17 cellular contexts compared by ENCODE assay signal in the genomic region with DNA sequence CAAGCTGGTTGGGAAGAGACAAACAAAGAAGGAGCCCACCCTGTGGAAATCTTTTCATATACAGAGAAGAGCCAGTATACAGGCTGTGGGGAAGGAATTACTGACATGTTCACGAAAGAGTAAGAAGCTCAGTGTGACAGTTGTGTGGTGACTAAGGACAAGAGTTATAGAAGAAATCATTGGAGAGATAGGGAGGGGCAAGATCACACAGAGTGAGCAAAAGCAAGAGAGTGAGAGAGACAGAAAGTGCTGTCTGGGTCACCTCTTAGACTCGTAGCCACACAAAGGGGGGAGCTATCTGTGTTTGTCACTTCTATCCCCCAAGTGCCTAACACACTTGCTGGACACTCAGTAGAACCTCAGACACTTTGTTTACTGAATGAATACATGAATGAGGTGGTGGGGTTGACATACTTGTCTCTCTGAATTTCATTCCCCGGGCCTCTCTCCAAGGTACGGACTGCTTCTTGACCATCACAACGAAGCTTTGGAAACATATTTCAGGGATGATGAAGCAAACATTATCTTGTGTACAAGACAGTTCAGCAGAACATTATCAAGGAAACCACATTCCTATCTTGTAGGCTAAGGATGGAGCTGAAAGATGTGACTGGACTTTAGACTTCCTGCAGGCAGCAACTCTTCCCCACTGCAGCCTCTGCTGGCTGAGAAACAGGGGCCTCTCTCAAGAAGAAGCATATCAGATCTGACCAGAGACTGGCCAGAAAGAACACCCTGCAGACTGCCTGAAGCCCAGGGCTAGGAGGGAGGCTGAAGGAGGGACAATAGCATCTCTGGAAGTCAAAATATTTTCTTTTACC.
DNase-seq lines count a peak whose midpoint lies in the region; TF ChIP-seq lines count a peak whose summit lies in the region.
"Had no signal": no experiment of that assay in that cellular context is flagged by ENCODE, and none has a peak within 500 bp of the region (broad histone marks: within the 10 kb centered on the region; RNA-seq: fewer than 3 reads in every experiment).

No MANE protein-coding gene starts in this region.

- no peak overlapping the region for H3K4me3 ChIP-seq in GM23248
- no peak overlapping the region for H3K4me3 ChIP-seq in mesenchymal stem cell (ENCODE audit: insufficient read depth in 1 of 2, low read depth in 1 of 2, low read length in 2 of 2)
- no peak overlapping the region for H3K4me3 ChIP-seq in OCI-LY7 (ENCODE audit: low read depth, low read length, poor library complexity, severe bottlenecking)
- H3K4me3 ChIP-seq: gastroesophageal sphincter had no signal

- intact Hi-C loops in OCI-LY7 (cut with micrococcal nuclease; ENCODE audit: unreplicated experiment), result no loop called here
- intact Hi-C loops in MCF 10A (cut with micrococcal nuclease), result loop anchor here (5.0 kb wide), 1 partner anchor 319 kb away; no protein-coding TSS in a partner anchor
- intact Hi-C loops in activated CD4-positive, alpha-beta memory T cell treated with anti-CD3 and anti-CD28 coated beads for 36 hours (cut with micrococcal nuclease), result no loop called here

- BruUV-seq in OCI-LY7 (replicated peaks; lab: Mats Ljungman, UMichigan), result no TSS peak
- BruUV-seq in MCF 10A (replicated peaks; lab: Mats Ljungman, UMichigan), result no TSS peak

- no peaks in the 10 kb centered on the region for H3K79me1 ChIP-seq in mesenchymal stem cell (replicated peaks; ENCODE audit: low read length, poor library complexity, severe bottlenecking)

- no peaks in the 10 kb centered on the region for H3K79me2 ChIP-seq in GM23248 (ENCODE audit: insufficient read depth)
- H3K79me2 ChIP-seq in OCI-LY7 (ENCODE audit: insufficient read depth, low read depth, low read length), result no peaks in the 10 kb centered on the region

- no peak overlapping the region for H3K9ac ChIP-seq in GM23248
- peak overlapping the region; percentile 21 for H3K9ac ChIP-seq in mesenchymal stem cell (ENCODE audit: low read length)
- H3K9ac ChIP-seq: KMS-11 had no signal

- no peaks in the 10 kb centered on the region for H3K36me3 ChIP-seq in GM23248 (ENCODE audit: low read depth)
- H3K36me3 ChIP-seq in mesenchymal stem cell (ENCODE audit: control insufficient read depth in 1 of 2, insufficient read depth in 2 of 2, low read depth in 1 of 2, low read length in 2 of 2), result no peaks in the 10 kb centered on the region
- no peaks in the 10 kb centered on the region for H3K36me3 ChIP-seq in OCI-LY7 (ENCODE audit: insufficient read depth, low read length)
- H3K36me3 ChIP-seq: BE2C, gastroesophageal sphincter had no signal

- H3K27ac Mint-ChIP-seq in MCF 10A (ENCODE audit: low read depth, unreplicated experiment), result no peak overlapping the region
- H3K27ac Mint-ChIP-seq in activated CD4-positive, alpha-beta memory T cell treated with anti-CD3 and anti-CD28 coated beads for 36 hours, result no peak overlapping the region
- H3K27ac Mint-ChIP-seq: activated CD8-positive, alpha-beta T cell treated with anti-CD3 and anti-CD28 coated beads for 36 hours; activated T-helper 17 cell treated with anti-CD3 and anti-CD28 coated beads, Interleukin-2, amount 50 U/mL, for 72 hours had no signal

- H3K9me3 Mint-ChIP-seq in MCF 10A (ENCODE audit: unreplicated experiment), result no peaks in the 10 kb centered on the region
- no peaks in the 10 kb centered on the region for H3K9me3 Mint-ChIP-seq in activated CD4-positive, alpha-beta memory T cell treated with anti-CD3 and anti-CD28 coated beads for 36 hours
- H3K9me3 Mint-ChIP-seq: activated CD8-positive, alpha-beta T cell treated with anti-CD3 and anti-CD28 coated beads for 36 hours; activated T-helper 17 cell treated with anti-CD3 and anti-CD28 coated beads, Interleukin-2, amount 50 U/mL, for 72 hours had no signal

- H3K4me2 ChIP-seq in GM23248 (ENCODE audit: unreplicated experiment) (peak overlapping the region; percentile 48), mesenchymal stem cell (ENCODE audit: low read length, poor library complexity, severe bottlenecking) (no peak overlapping the region), OCI-LY7 (ENCODE audit: low read length) (no peak overlapping the region)
- H3K4me2 ChIP-seq: KMS-11 had no signal

- peak overlapping the region; percentile 30 for H3K27ac ChIP-seq in GM23248
- H3K27ac ChIP-seq in VCaP, result peak overlapping the region; percentile 18; the same call in 1 of the 2 replicates
- no peak overlapping the region for H3K27ac ChIP-seq in mesenchymal stem cell (ENCODE audit: low read length, poor library complexity, severe bottlenecking)
- H3K27ac ChIP-seq in OCI-LY7 (ENCODE audit: low read depth, low read length, poor library complexity, severe bottlenecking), result no peak overlapping the region
- H3K27ac ChIP-seq: KMS-11 had no signal

- DNase-seq in AG08395 (ENCODE audit: low spot score), result peak; percentile 31
- peak; percentile 45 for DNase-seq in GM23248
- peak; percentile 51 for DNase-seq in mesenchymal stem cell
- DNase-seq in OCI-LY7 (ENCODE audit: low spot score), result no peak
- DNase-seq in MCF 10A (ENCODE audit: unreplicated experiment), result no peak
- no peak for DNase-seq in islet precursor cell
- DNase-seq in activated CD4-positive, alpha-beta memory T cell treated with anti-CD3 and anti-CD28 coated beads for 36 hours, result no peak
- DNase-seq: activated CD8-positive, alpha-beta T cell treated with anti-CD3 and anti-CD28 coated beads for 36 hours; BE2C; DMS79; effector CD8-positive, alpha-beta T cell; NCI-H2029 treated with DMSO at 0.1 percent for 48 hours; NCI-H82 had no signal

- H3K36me3 Mint-ChIP-seq in MCF 10A (ENCODE audit: insufficient read depth, unreplicated experiment), result no peaks in the 10 kb centered on the region
- H3K36me3 Mint-ChIP-seq in activated CD4-positive, alpha-beta memory T cell treated with anti-CD3 and anti-CD28 coated beads for 36 hours, result no peaks in the 10 kb centered on the region

- H4K20me1 ChIP-seq in GM23248 (ENCODE audit: insufficient read depth), result no peaks in the 10 kb centered on the region
- no peaks in the 10 kb centered on the region for H4K20me1 ChIP-seq in OCI-LY7 (ENCODE audit: insufficient read depth, low read length)

- H4K91ac ChIP-seq in mesenchymal stem cell (ENCODE audit: low read length), result no peak overlapping the region

- peaks cover 33% of the 10 kb centered on the region for H3K27me3 Mint-ChIP-seq in MCF 10A (ENCODE audit: insufficient read depth, unreplicated experiment)
- H3K27me3 Mint-ChIP-seq in activated CD4-positive, alpha-beta memory T cell treated with anti-CD3 and anti-CD28 coated beads for 36 hours, result no peaks in the 10 kb centered on the region
- H3K27me3 Mint-ChIP-seq: activated CD8-positive, alpha-beta T cell treated with anti-CD3 and anti-CD28 coated beads for 36 hours had no signal

- H2BK12ac ChIP-seq in mesenchymal stem cell (ENCODE audit: low read length in 2 of 2), result no peak overlapping the region

- H3K27me3 ChIP-seq in GM23248 (replicated peaks; ENCODE audit: insufficient read depth) (no peaks in the 10 kb centered on the region), mesenchymal stem cell (ENCODE audit: control insufficient read depth in 1 of 2, insufficient read depth in 1 of 2, low read length in 2 of 2) (no peaks in the 10 kb centered on the region)
- H3K27me3 ChIP-seq: BE2C, gastroesophageal sphincter had no signal

- in situ Hi-C loops in GM23248 (cut with MboI), result no loop called here

- no peak overlapping the region for H2BK5ac ChIP-seq in mesenchymal stem cell (ENCODE audit: low read depth, low read length, poor library complexity, severe bottlenecking)

- H3K4me3 Mint-ChIP-seq in MCF 10A (ENCODE audit: unreplicated experiment), result no peak overlapping the region
- H3K4me3 Mint-ChIP-seq in activated CD4-positive, alpha-beta memory T cell treated with anti-CD3 and anti-CD28 coated beads for 36 hours, result no peak overlapping the region
- H3K4me3 Mint-ChIP-seq: activated CD8-positive, alpha-beta T cell treated with anti-CD3 and anti-CD28 coated beads for 36 hours; activated T-helper 17 cell treated with anti-CD3 and anti-CD28 coated beads, Interleukin-2, amount 50 U/mL, for 72 hours had no signal

- peaks cover 17% of the 10 kb centered on the region for H3K4me1 Mint-ChIP-seq in MCF 10A (ENCODE audit: insufficient read depth, unreplicated experiment)
- H3K4me1 Mint-ChIP-seq in activated CD4-positive, alpha-beta memory T cell treated with anti-CD3 and anti-CD28 coated beads for 36 hours (ENCODE audit: low read depth), result no peaks in the 10 kb centered on the region
- H3K4me1 Mint-ChIP-seq: activated T-helper 17 cell treated with anti-CD3 and anti-CD28 coated beads, Interleukin-2, amount 50 U/mL, for 72 hours had no signal

- no peak overlapping the region for H4K8ac ChIP-seq in mesenchymal stem cell (ENCODE audit: low read length)

- H2AK5ac ChIP-seq in mesenchymal stem cell (ENCODE audit: low read length, severe bottlenecking), result no peak overlapping the region

- WGBS in GM23248 (ENCODE audit: low coverage in 1 of 2, low lambda C conversion rate in 2 of 2, missing lambda C conversion rate in 2 of 2), 2 experiments, result 18 to 21% methylated on average over 5 of the region's 5 CpGs
- WGBS in mesenchymal stem cell, result 48% methylated on average over 1 of the region's 5 CpGs

- H3K9me3 ChIP-seq in GM23248 (ENCODE audit: low read depth) (no peaks in the 10 kb centered on the region), mesenchymal stem cell (ENCODE audit: control insufficient read depth, low read length) (no peaks in the 10 kb centered on the region), OCI-LY7 (ENCODE audit: low read length) (no peaks in the 10 kb centered on the region)
- H3K9me3 ChIP-seq: BE2C, gastroesophageal sphincter had no signal

- CTCF ChIA-PET in OCI-LY7 (lab: Charles Lee; ENCODE audit: unreplicated experiment), result no interaction called here
- CTCF ChIA-PET in MCF 10A (lab: Yijun Ruan, JAX), result interaction anchor here (0.6 to 3.1 kb wide), 12 partner anchors 9 to 313 kb away, joined by 3 to 21 read pairs (median 4); no protein-coding TSS in a partner anchor
- CTCF ChIA-PET in activated CD4-positive, alpha-beta memory T cell treated with anti-CD3 and anti-CD28 coated beads for 36 hours (lab: Charles Lee), result no interaction called here

- H3K4me1 ChIP-seq in GM23248 (ENCODE audit: insufficient read depth) (peaks cover 28% of the 10 kb centered on the region), mesenchymal stem cell (ENCODE audit: control insufficient read depth, insufficient read depth, low read depth, low read length) (peaks cover 1% of the 10 kb centered on the region), OCI-LY7 (ENCODE audit: insufficient read depth, low read length, poor library complexity, severe bottlenecking) (no peaks in the 10 kb centered on the region)
- H3K4me1 ChIP-seq: BE2C had no signal

- TF ChIP-seq CTCF in VCaP (conservative IDR thresholded peaks at IDR 0.05), result no peak
- TF ChIP-seq CTCF in OCI-LY7 (conservative IDR thresholded peaks at IDR 0.05; ENCODE audit: low read length), result no peak
- TF ChIP-seq CTCF in MCF 10A (IDR thresholded peaks at IDR 0.05; ENCODE audit: unreplicated experiment), result no peak

- H3K4ac ChIP-seq in mesenchymal stem cell (ENCODE audit: low read depth in 1 of 2, low read length in 2 of 2), result no peak overlapping the region

- H2BK120ac ChIP-seq in mesenchymal stem cell (ENCODE audit: low read depth, low read length), result no peak overlapping the region

- H3F3A ChIP-seq in GM23248 (ENCODE audit: insufficient read depth), result peaks cover 21% of the 10 kb centered on the region; the same call in 1 of the 2 replicates

- peak overlapping the region; percentile 21 to 34 for H3K18ac ChIP-seq in mesenchymal stem cell (ENCODE audit: low read depth in 1 of 2, low read length in 2 of 2)

- no peak overlapping the region for H3K14ac ChIP-seq in mesenchymal stem cell (ENCODE audit: low read length in 2 of 2)

- POLR2A ChIA-PET in OCI-LY7 (lab: Charles Lee), result no interaction called here
- POLR2A ChIA-PET in MCF 10A (lab: Yijun Ruan, JAX), result interaction anchor here (0.7 kb wide), 1 partner anchor 347 kb away, joined by 3 read pairs; no protein-coding TSS in a partner anchor
- POLR2A ChIA-PET in activated CD4-positive, alpha-beta memory T cell treated with anti-CD3 and anti-CD28 coated beads for 36 hours (lab: Charles Lee), result no interaction called here

- no peak overlapping the region for H3K23ac ChIP-seq in mesenchymal stem cell (ENCODE audit: low read length in 2 of 2)

- H3K9me2 ChIP-seq in GM23248 (ENCODE audit: insufficient read depth) (no peaks in the 10 kb centered on the region), OCI-LY7 (ENCODE audit: insufficient read depth, low read length) (no peaks in the 10 kb centered on the region)

- H2BK15ac ChIP-seq in mesenchymal stem cell (ENCODE audit: low read depth, poor library complexity, severe bottlenecking), result no peak overlapping the region

- H2AFZ ChIP-seq in GM23248 (no peak overlapping the region), mesenchymal stem cell (ENCODE audit: low read depth, low read length) (no peak overlapping the region), OCI-LY7 (ENCODE audit: low read length) (no peak overlapping the region)

Comparison
In these comparisons a context has a peak if more than half of its experiments do, and no peak if none do; other contexts are left out.
1. DNase-seq: peak in AG08395 (single experiment), GM23248 (single experiment) and mesenchymal stem cell (single experiment); none in OCI-LY7 (single experiment), MCF 10A (single experiment), islet precursor cell (single experiment) and activated CD4-positive, alpha-beta memory T cell treated with anti-CD3 and anti-CD28 coated beads for 36 hours (single experiment).
2. H3K27ac ChIP-seq: peak in GM23248 (single experiment) and VCaP (single experiment); none in mesenchymal stem cell (single experiment) and OCI-LY7 (single experiment).